Comparison of ENCODE assay signal across 16 cellular contexts in genomic region chr13:64633948-64634347, GRCh38.
A peak's percentile ranks its signal among the peaks of the same experiment; 100 is the strongest.
DNase-seq lines count a peak whose midpoint lies in the region; TF ChIP-seq lines count a peak whose summit lies in the region.
"Had no signal": no experiment of that assay in that cellular context is flagged by ENCODE, and none has a peak within 500 bp of the region (broad histone marks: within the 10 kb centered on the region; RNA-seq: fewer than 3 reads in every experiment).

No MANE protein-coding gene starts in this region.

- peak overlapping the region; percentile 29; the same call in 1 of the 2 replicates for H3K4me2 ChIP-seq in KMS-11

- no peak for TF ChIP-seq CTCF in KMS-11 (conservative IDR thresholded peaks at IDR 0.05; ENCODE audit: low read depth, low read length)

- no peak overlapping the region for H3K27ac ChIP-seq in KMS-11
- H3K27ac ChIP-seq: 22Rv1, SJCRH30 had no signal

- H3K4me1 ChIP-seq in KMS-11 (ENCODE audit: low read depth, poor library complexity, severe bottlenecking), result peaks cover 8% of the 10 kb centered on the region
- H3K4me1 ChIP-seq: SJCRH30 had no signal

- no peak overlapping the region for H3K9ac ChIP-seq in KMS-11

- H3K79me2 ChIP-seq in KMS-11 (ENCODE audit: insufficient read depth, low read depth), result no peaks in the 10 kb centered on the region

- H2AFZ ChIP-seq in KMS-11 (ENCODE audit: low read depth), result no peak overlapping the region

- no peak overlapping the region for H3K4me3 ChIP-seq in KMS-11 (IDR thresholded peaks at IDR 0.05; ENCODE audit: insufficient read depth, low read depth, low read length)
- H3K4me3 ChIP-seq: SJCRH30 had no signal

- no peaks in the 10 kb centered on the region for H3K36me3 ChIP-seq in KMS-11 (ENCODE audit: insufficient read depth)
- H3K36me3 ChIP-seq: SJCRH30 had no signal

- no peaks in the 10 kb centered on the region for H3K27me3 ChIP-seq in KMS-11 (ENCODE audit: insufficient read depth, low read depth)
- H3K27me3 ChIP-seq: SJCRH30 had no signal

- H4K20me1 ChIP-seq in KMS-11 (ENCODE audit: insufficient read depth), result no peaks in the 10 kb centered on the region

- DNase-seq in NCI-H1105 treated with DMSO at 0.1 percent for 48 hours (lab: John Stamatoyannopoulos, UW) (peak; percentile 23), NCI-H1105 (lab: John Stamatoyannopoulos, UW) (no peak), SK-N-DZ (ENCODE audit: low spot score) (peak; percentile 7), iris pigment epithelial cell (ENCODE audit: low read depth) (peak; percentile 23), nucleus accumbens (lab: John Stamatoyannopoulos, UW) (no peak), kidney tubule cell (ENCODE audit: low spot score) (no peak), NCI-H82 (lab: John Stamatoyannopoulos, UW) (no peak)
- DNase-seq: C1 segment of cervical spinal cord, HCEC 1CT, KG1, NCI-H1417, NCI-H1930, NCI-H524 treated with DMSO at 0.1 percent for 48 hours had no signal

Comparison
In these comparisons a context has a peak if more than half of its experiments do, and no peak if none do; other contexts are left out.
1. DNase-seq: peak in NCI-H1105 treated with DMSO at 0.1 percent for 48 hours (single experiment), SK-N-DZ (single experiment) and iris pigment epithelial cell (single experiment); none in NCI-H1105 (single experiment), nucleus accumbens (0 of 56), kidney tubule cell (single experiment) and NCI-H82 (single experiment).